In genomic region chr10:30185916-30186315, GRCh38 we compare ENCODE assay signal across 12 cellular contexts.
DNase-seq lines count a peak whose midpoint lies in the region; ATAC-seq, FAIRE-seq and TF ChIP-seq lines count a peak whose summit lies in the region.
"Had no signal": no experiment of that assay in that cellular context is flagged by ENCODE, and none has a peak within 500 bp of the region (broad histone marks: within the 10 kb centered on the region; RNA-seq: fewer than 3 reads in every experiment).

No MANE protein-coding gene starts in this region.

- no peak overlapping the region for H3K4me3 ChIP-seq in foreskin fibroblast (ENCODE audit: low read depth in 1 of 2, low read length in 2 of 2)
- no peak overlapping the region for H3K4me3 ChIP-seq in skeletal muscle cell (ENCODE audit: low read depth, low read length)

- DNase-seq in GM04504 (ENCODE audit: low read depth) (peak; percentile 70), foreskin fibroblast (peak; percentile 81 to 91), skeletal muscle cell (ENCODE audit: low read depth) (peak; percentile 79), D721Med (ENCODE audit: insufficient read length, low spot score) (no peak), NCI-H526 treated with DMSO at 0.1 percent for 48 hours (lab: John Stamatoyannopoulos, UW) (no peak)
- DNase-seq: cerebellar nuclear complex; left cardiac atrium; NCI-H1092 treated with DMSO at 0.1 percent for 48 hours; stimulated activated naive CD4-positive, alpha-beta T cell treated with Interleukin-2 at 50 U/mL for 16 hours had no signal

- no peak for FAIRE-seq in D721Med (lab: Jason Lieb, UNC)

- ATAC-seq in SK-N-SH treated with all-trans-retinoic acid at 6 μM for 48 hours (peak; percentile 39), GM21576 (IDR thresholded peaks at IDR 0.05; ENCODE audit: unreplicated experiment) (no peak), HG02852 (IDR thresholded peaks at IDR 0.05; ENCODE audit: unreplicated experiment) (no peak)

- TF ChIP-seq CTCF in foreskin fibroblast (IDR thresholded peaks at IDR 0.05; ENCODE audit: low read depth, low read length) (no peak), D721Med (IDR thresholded peaks at IDR 0.05; ENCODE audit: insufficient read depth, missing control alignments) (no peak)

TF ChIP-seq in SK-N-SH treated with all-trans-retinoic acid at 6 μM for 48 hours, 23 proteins besides CTCF, POLR2A, EP300 and RAD21:
- TF ChIP-seq PPARA (CRISPR knock-in tag; IDR thresholded peaks at IDR 0.05; ENCODE audit: borderline replicate concordance), result no peak
- TF ChIP-seq CSDC2 (CRISPR knock-in tag; IDR thresholded peaks at IDR 0.05), result no peak
- TF ChIP-seq ZC3H10 (CRISPR knock-in tag; IDR thresholded peaks at IDR 0.05), result no peak
- TF ChIP-seq PATZ1 (CRISPR knock-in tag; IDR thresholded peaks at IDR 0.05; ENCODE audit: borderline replicate concordance), result no peak
- TF ChIP-seq ZNF8 (CRISPR knock-in tag; IDR thresholded peaks at IDR 0.05), result no peak
- TF ChIP-seq TSHZ2 (CRISPR knock-in tag; IDR thresholded peaks at IDR 0.05), result no peak
- no peak for TF ChIP-seq OSR1 (CRISPR knock-in tag; IDR thresholded peaks at IDR 0.05)
- TF ChIP-seq GLIS3 (CRISPR knock-in tag; IDR thresholded peaks at IDR 0.05), result no peak
- no peak for TF ChIP-seq ESRRG (CRISPR knock-in tag; IDR thresholded peaks at IDR 0.05)
- TF ChIP-seq ARNTL (CRISPR knock-in tag; IDR thresholded peaks at IDR 0.05; ENCODE audit: borderline replicate concordance, low read depth), result no peak
- no peak for TF ChIP-seq SNAI2 (CRISPR knock-in tag; IDR thresholded peaks at IDR 0.05)
- TF ChIP-seq ISL1 (CRISPR knock-in tag; IDR thresholded peaks at IDR 0.05), result no peak; the same call in 1 of the 2 replicates
- no peak for TF ChIP-seq POU6F1 (CRISPR knock-in tag; IDR thresholded peaks at IDR 0.05; ENCODE audit: borderline replicate concordance, low read depth)

Comparison
In these comparisons a context has a peak if more than half of its experiments do, and no peak if none do; other contexts are left out.
1. DNase-seq: peak in GM04504 (single experiment), foreskin fibroblast (2 of 2) and skeletal muscle cell (single experiment); none in D721Med (single experiment) and NCI-H526 treated with DMSO at 0.1 percent for 48 hours (single experiment).